In the genomic region with DNA sequence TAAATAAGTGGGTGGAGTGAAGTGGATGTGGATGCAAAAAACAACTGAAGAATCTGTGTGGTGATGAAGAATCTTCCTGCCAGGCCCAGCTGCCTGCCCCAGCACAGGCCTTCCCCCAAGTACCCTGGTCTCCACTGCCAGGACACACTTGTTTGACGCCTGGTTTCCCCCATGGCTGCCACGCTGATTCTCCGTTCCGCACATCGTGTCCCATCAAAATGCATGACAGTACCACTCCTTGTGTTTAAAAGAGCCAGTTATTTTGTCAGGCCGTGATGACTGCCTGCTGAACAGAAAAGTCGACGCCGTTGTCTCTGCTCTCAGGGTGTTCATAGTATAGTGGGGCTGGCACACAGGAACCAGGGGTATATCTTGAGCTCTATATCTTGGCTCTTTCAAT, we compare ENCODE assay signal across 22 cellular contexts. TPM values are rescaled to one million over a fixed set of nuclear protein-coding genes. Genes with fewer than 3 reads are reported as not detected.
DNase-seq lines count a peak whose midpoint lies in the region; ATAC-seq, FAIRE-seq and TF ChIP-seq lines count a peak whose summit lies in the region.
"Had no signal": no experiment of that assay in that cellular context is flagged by ENCODE, and none has a peak within 500 bp of the region (broad histone marks: within the 10 kb centered on the region; RNA-seq: fewer than 3 reads in every experiment).

No MANE protein-coding gene starts in this region.

- no peak overlapping the region for H3K4me2 ChIP-seq in neuronal stem cell (ENCODE audit: insufficient read depth, low read length, poor library complexity, severe bottlenecking)
- H3K4me2 ChIP-seq: BLaER1 treated with 17β-estradiol and CSF1 and Interleukin-3, amounts not matched to agents 10 nM and 100 nM had no signal

- no peak overlapping the region for H4K8ac ChIP-seq in neuronal stem cell (ENCODE audit: low read depth, low read length)

- no peak overlapping the region for H2AK5ac ChIP-seq in neuronal stem cell (ENCODE audit: low read depth, low read length)

- H2BK120ac ChIP-seq in neuronal stem cell (ENCODE audit: low read depth, low read length) = no peak overlapping the region

- DNase-seq in kidney = peak; percentile 30
- DNase-seq in neuronal stem cell (ENCODE audit: low spot score) = no peak
- peak; percentile 65 for DNase-seq in posterior vena cava (ENCODE audit: low spot score)
- no peak for DNase-seq in urothelium cell line (ENCODE audit: low spot score)
- no peak for DNase-seq in activated CD8-positive, alpha-beta memory T cell treated with anti-CD3 and anti-CD28 coated beads, Interleukin-2, amount 50 U/mL, for 4 hours
- DNase-seq: 8988T; ACHN; AML-193; Caco-2; Calu3; CD4-positive, alpha-beta T cell; CD8-positive, alpha-beta T cell; DMS79 treated with DMSO at 0.1 percent for 48 hours; GF-D8 had no signal

- H3K79me1 ChIP-seq in neuronal stem cell (ENCODE audit: low read depth, low read length) = no peaks in the 10 kb centered on the region

- WGBS in neuronal stem cell (ENCODE audit: extremely low coverage in 2 of 2, insufficient read length in 2 of 2, insufficient replicate concordance in 1 of 2), 2 donors = no CpG with 5 or more reads among the region's 9 CpGs

- no peak overlapping the region for H3K27ac ChIP-seq in kidney (ENCODE audit: low read depth in 2 of 2, low read length in 2 of 2)
- no peak overlapping the region for H3K27ac ChIP-seq in neuronal stem cell (replicated peaks; ENCODE audit: low read length)
- H3K27ac ChIP-seq: BLaER1 treated with 17β-estradiol and CSF1 and Interleukin-3, amounts not matched to agents 10 nM and 100 nM; C4-2B had no signal

- peak overlapping the region; percentile 64 for H3K18ac ChIP-seq in neuronal stem cell (ENCODE audit: low read length)

- H3K9me3 ChIP-seq in kidney (ENCODE audit: control insufficient read depth in 1 of 2, low read length in 2 of 2) = no peaks in the 10 kb centered on the region
- H3K9me3 ChIP-seq in neuronal stem cell (replicated peaks in 1 of 2; ENCODE audit: control insufficient read depth in 2 of 2, insufficient read depth in 1 of 2, low read depth in 1 of 2, low read length in 2 of 2) = no peaks in the 10 kb centered on the region
- H3K9me3 ChIP-seq: BLaER1 treated with 17β-estradiol and CSF1 and Interleukin-3, amounts not matched to agents 10 nM and 100 nM; Caco-2 had no signal

- H3K36me3 ChIP-seq in kidney (ENCODE audit: control insufficient read depth in 1 of 2, insufficient read depth in 2 of 2, low read length in 2 of 2) (no peaks in the 10 kb centered on the region), neuronal stem cell (replicated peaks in 1 of 2; ENCODE audit: control insufficient read depth in 2 of 2, insufficient read depth in 2 of 2, low read length in 2 of 2) (no peaks in the 10 kb centered on the region)
- H3K36me3 ChIP-seq: BLaER1 treated with 17β-estradiol and CSF1 and Interleukin-3, amounts not matched to agents 10 nM and 100 nM had no signal

- no peak for TF ChIP-seq CTCF in kidney (IDR thresholded peaks at IDR 0.05; ENCODE audit: borderline replicate concordance, extremely low read depth, insufficient read depth)

- H2BK5ac ChIP-seq in neuronal stem cell (ENCODE audit: low read length) = no peak overlapping the region

- no peaks in the 10 kb centered on the region for H3K27me3 ChIP-seq in neuronal stem cell (ENCODE audit: control insufficient read depth in 3 of 3, insufficient read depth in 3 of 3, low read depth in 1 of 3, low read length in 3 of 3)

- ATAC-seq in HG03108 (IDR thresholded peaks at IDR 0.05; ENCODE audit: unreplicated experiment) = no peak
- no peak for ATAC-seq in activated CD4-positive, CD25-positive, alpha-beta regulatory T cell treated with anti-CD3 and anti-CD28 coated beads, Interleukin-2, amount 50 U/mL, for 24 hours
- ATAC-seq: CD8-positive, alpha-beta T cell had no signal

- H2BK15ac ChIP-seq in neuronal stem cell (ENCODE audit: low read length) = no peak overlapping the region

- H3K4me1 ChIP-seq in kidney (ENCODE audit: control insufficient read depth in 1 of 2, insufficient read depth in 1 of 2, low read depth in 1 of 2, low read length in 2 of 2) (no peaks in the 10 kb centered on the region), neuronal stem cell (ENCODE audit: control insufficient read depth in 2 of 2, insufficient read depth in 1 of 2, low read depth in 1 of 2, low read length in 2 of 2) (no peaks in the 10 kb centered on the region)
- H3K4me1 ChIP-seq: BLaER1 treated with 17β-estradiol and CSF1 and Interleukin-3, amounts not matched to agents 10 nM and 100 nM; Caco-2 had no signal

- no peak overlapping the region for H3K4ac ChIP-seq in neuronal stem cell (ENCODE audit: low read length)

- FAIRE-seq in kidney (lab: Jason Lieb, UNC) (no peak), urothelium cell line (lab: Jason Lieb, UNC) (no peak)
- FAIRE-seq: D721Med, G401.6, GM12891, GM19239 had no signal

- no peak overlapping the region for H3K9ac ChIP-seq in kidney (ENCODE audit: low read length in 2 of 2)
- H3K9ac ChIP-seq in neuronal stem cell (ENCODE audit: low read depth, low read length, poor library complexity) = peak overlapping the region; percentile 44
- H3K9ac ChIP-seq: BLaER1 treated with 17β-estradiol and CSF1 and Interleukin-3, amounts not matched to agents 10 nM and 100 nM had no signal

- H3K4me3 ChIP-seq in kidney (ENCODE audit: low read length in 2 of 2) = no peak overlapping the region
- H3K4me3 ChIP-seq in neuronal stem cell (ENCODE audit: low read length in 2 of 2) = no peak overlapping the region
- H3K4me3 ChIP-seq: BLaER1 treated with 17β-estradiol and CSF1 and Interleukin-3, amounts not matched to agents 10 nM and 100 nM had no signal

- H3K23ac ChIP-seq in neuronal stem cell (ENCODE audit: low read depth, low read length, poor library complexity) = no peak overlapping the region

- H3K14ac ChIP-seq in neuronal stem cell (ENCODE audit: low read length) = no peak overlapping the region

- H2AFZ ChIP-seq in neuronal stem cell (ENCODE audit: low read length) = no peak overlapping the region

- H2BK12ac ChIP-seq in neuronal stem cell (ENCODE audit: low read length) = no peak overlapping the region

- H4K91ac ChIP-seq in neuronal stem cell (ENCODE audit: low read depth, low read length, poor library complexity) = no peak overlapping the region

- intact Hi-C loops in kidney (cut with DNase I) = no loop called here
- intact Hi-C loops in posterior vena cava (cut with DNase I) = no loop called here

RNA-seq across cellular contexts. Expression of a gene that starts 50.3 kb away (rescaled TPM):
- total RNA-seq in kidney = 6.4 TPM
- 14.5 TPM for polyA plus RNA-seq in kidney (ENCODE audit: insufficient read depth, low read depth, low replicate concordance)
- 0.03 TPM for polyA plus RNA-seq in neuronal stem cell (2013, experiment 1 of 2)
- polyA plus RNA-seq in neuronal stem cell (2013, experiment 2 of 2) = 0.04 TPM
- total RNA-seq in posterior vena cava = 1 to 10 TPM; 3.0 to 6.9 TPM
- total RNA-seq: CD8-positive, alpha-beta T cell had no signal

Comparison
In these comparisons a context has a peak if more than half of its experiments do, and no peak if none do; other contexts are left out.
1. DNase-seq: peak in kidney (single experiment) and posterior vena cava (single experiment); none in neuronal stem cell (single experiment), urothelium cell line (single experiment) and activated CD8-positive, alpha-beta memory T cell treated with anti-CD3 and anti-CD28 coated beads, Interleukin-2, amount 50 U/mL, for 4 hours (single experiment).